In the genomic region with DNA sequence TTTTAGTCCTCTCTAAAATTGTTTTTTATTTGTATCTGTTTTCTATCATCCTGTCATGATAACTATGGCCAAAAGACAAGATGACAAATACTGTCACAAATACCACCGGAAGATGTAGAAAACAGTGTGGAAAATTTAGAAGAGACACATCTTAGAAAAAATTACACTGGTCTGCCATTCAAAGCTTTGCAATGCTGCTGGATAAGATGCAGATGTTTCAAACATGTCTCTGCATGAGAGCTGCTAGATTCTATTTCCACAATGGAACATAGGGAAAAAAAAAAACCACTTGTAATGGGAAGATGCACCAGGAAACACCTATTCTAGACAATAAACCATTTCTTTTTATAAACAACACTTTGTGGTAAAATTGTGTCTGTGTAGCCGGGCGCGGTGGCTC, we compare ENCODE assay signal across 26 cellular contexts.
"Had no signal": no experiment of that assay in that cellular context is flagged by ENCODE, and none has a peak within 500 bp of the region (broad histone marks: within the 10 kb centered on the region; RNA-seq: fewer than 3 reads in every experiment).

No MANE protein-coding gene starts in this region.

- H3K4me3 ChIP-seq: dorsolateral prefrontal cortex, lung, pancreas, tibial nerve had no signal

- H3K4me1 Mint-ChIP-seq: activated B cell treated with CpG ODN at 0.5 μM for 24 hours had no signal

- H3K4me1 ChIP-seq: pancreas, tibial nerve had no signal

- H3K9me3 ChIP-seq: pancreas, tibial nerve had no signal

- H3K9me3 Mint-ChIP-seq: activated B cell treated with CpG ODN at 0.5 μM for 24 hours; activated CD4-positive, alpha-beta memory T cell treated with anti-CD3 and anti-CD28 coated beads for 36 hours; activated T-helper 1 cell treated with anti-CD3 and anti-CD28 coated beads, Interleukin-12 subunit alpha, Interleukin-12 subunit beta, Interleukin-2, Interleukin-4 antibody, amounts not matched to agents 30 ng/mL and 10 ng/mL and 1 ng/mL, durations not matched to agents 14 hours and 24 hours and 36 hours; T-cell had no signal

- H3K4me3 Mint-ChIP-seq: activated B cell treated with CpG ODN at 0.5 μM for 24 hours; activated CD4-positive, alpha-beta memory T cell treated with anti-CD3 and anti-CD28 coated beads for 36 hours; activated naive CD8-positive, alpha-beta T cell; activated T-helper 1 cell treated with anti-CD3 and anti-CD28 coated beads, Interleukin-12 subunit alpha, Interleukin-12 subunit beta, Interleukin-2, Interleukin-4 antibody, amounts not matched to agents 30 ng/mL and 10 ng/mL and 1 ng/mL, durations not matched to agents 14 hours and 24 hours and 36 hours; T-cell had no signal

- H3K27me3 Mint-ChIP-seq: activated CD4-positive, alpha-beta memory T cell treated with anti-CD3 and anti-CD28 coated beads for 36 hours; activated naive CD8-positive, alpha-beta T cell had no signal

- H3K36me3 ChIP-seq: pancreas, tibial nerve had no signal

- H3K27ac ChIP-seq: dorsolateral prefrontal cortex, pancreas, tibial nerve had no signal

- ATAC-seq: esophagus mucosa, sciatic nerve, SK-N-SH treated with all-trans-retinoic acid at 6 μM for 48 hours, T-cell had no signal

- H3K27ac Mint-ChIP-seq: activated B cell treated with CpG ODN at 0.5 μM for 24 hours; activated CD4-positive, alpha-beta memory T cell treated with anti-CD3 and anti-CD28 coated beads for 36 hours; activated naive CD8-positive, alpha-beta T cell; activated T-helper 1 cell treated with anti-CD3 and anti-CD28 coated beads, Interleukin-12 subunit alpha, Interleukin-12 subunit beta, Interleukin-2, Interleukin-4 antibody, amounts not matched to agents 30 ng/mL and 10 ng/mL and 1 ng/mL, durations not matched to agents 14 hours and 24 hours and 36 hours; T-cell had no signal

- H3K27me3 ChIP-seq: dorsolateral prefrontal cortex, pancreas, tibial nerve had no signal

- DNase-seq: activated B cell treated with CpG ODN at 0.5 μM for 24 hours; activated CD4-positive, alpha-beta memory T cell treated with anti-CD3 and anti-CD28 coated beads for 36 hours; activated CD4-positive, alpha-beta T cell treated with anti-CD3 and anti-CD28 coated beads for 4 hours; activated gamma-delta T cell treated with Interleukin-2 at 50 U/mL for 16 hours; activated T-cell treated with anti-CD3 and anti-CD28 coated beads for 4 hours; amygdala; central memory CD4-positive, alpha-beta T cell; dorsolateral prefrontal cortex; glutamatergic neuron; hypothalamus; islet precursor cell; midbrain; pancreas; stimulated activated CD4-positive, alpha-beta T cell treated with anti-CD3 and anti-CD28 coated beads, Interleukin-12 subunit alpha, Interleukin-12 subunit beta, amount 100 ng/mL, for 4 hours; stimulated activated CD4-positive, alpha-beta T cell treated with anti-CD3 and anti-CD28 coated beads, Interleukin-1b, Interleukin-23, amount 100 ng/mL, for 48 hours; stimulated activated naive CD4-positive, alpha-beta T cell treated with Interleukin-2 at 50 U/mL for 16 hours; substantia nigra; T-cell; T-helper 9 cell had no signal

- H3K36me3 Mint-ChIP-seq: activated CD4-positive, alpha-beta memory T cell treated with anti-CD3 and anti-CD28 coated beads for 36 hours; activated naive CD8-positive, alpha-beta T cell; T-cell had no signal
